1 cellular context compared by ENCODE assay signal in genomic region chr2:62724886-62725711, GRCh38.
TF ChIP-seq lines count a peak whose summit lies in the region.

No MANE protein-coding gene starts in this region.

TF ChIP-seq in GM23338, 12 proteins besides CTCF, POLR2A, EP300 and RAD21 (continued from another document):
- TF ChIP-seq ZNF462 (CRISPR knock-in tag; IDR thresholded peaks at IDR 0.05): no peak
- TF ChIP-seq JUNB (IDR thresholded peaks at IDR 0.05; ENCODE audit: unreplicated experiment): no peak
- TF ChIP-seq EZH2 (IDR thresholded peaks at IDR 0.05; ENCODE audit: low read depth, unreplicated experiment): no peak
- TF ChIP-seq, protein P1, sequence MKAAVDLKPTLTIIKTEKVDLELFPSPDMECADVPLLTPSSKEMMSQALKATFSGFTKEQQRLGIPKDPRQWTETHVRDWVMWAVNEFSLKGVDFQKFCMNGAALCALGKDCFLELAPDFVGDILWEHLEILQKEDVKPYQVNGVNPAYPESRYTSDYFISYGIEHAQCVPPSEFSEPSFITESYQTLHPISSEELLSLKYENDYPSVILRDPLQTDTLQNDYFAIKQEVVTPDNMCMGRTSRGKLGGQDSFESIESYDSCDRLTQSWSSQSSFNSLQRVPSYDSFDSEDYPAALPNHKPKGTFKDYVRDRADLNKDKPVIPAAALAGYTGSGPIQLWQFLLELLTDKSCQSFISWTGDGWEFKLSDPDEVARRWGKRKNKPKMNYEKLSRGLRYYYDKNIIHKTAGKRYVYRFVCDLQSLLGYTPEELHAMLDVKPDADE (IDR thresholded peaks at IDR 0.05): no peak
